In the genomic region with DNA sequence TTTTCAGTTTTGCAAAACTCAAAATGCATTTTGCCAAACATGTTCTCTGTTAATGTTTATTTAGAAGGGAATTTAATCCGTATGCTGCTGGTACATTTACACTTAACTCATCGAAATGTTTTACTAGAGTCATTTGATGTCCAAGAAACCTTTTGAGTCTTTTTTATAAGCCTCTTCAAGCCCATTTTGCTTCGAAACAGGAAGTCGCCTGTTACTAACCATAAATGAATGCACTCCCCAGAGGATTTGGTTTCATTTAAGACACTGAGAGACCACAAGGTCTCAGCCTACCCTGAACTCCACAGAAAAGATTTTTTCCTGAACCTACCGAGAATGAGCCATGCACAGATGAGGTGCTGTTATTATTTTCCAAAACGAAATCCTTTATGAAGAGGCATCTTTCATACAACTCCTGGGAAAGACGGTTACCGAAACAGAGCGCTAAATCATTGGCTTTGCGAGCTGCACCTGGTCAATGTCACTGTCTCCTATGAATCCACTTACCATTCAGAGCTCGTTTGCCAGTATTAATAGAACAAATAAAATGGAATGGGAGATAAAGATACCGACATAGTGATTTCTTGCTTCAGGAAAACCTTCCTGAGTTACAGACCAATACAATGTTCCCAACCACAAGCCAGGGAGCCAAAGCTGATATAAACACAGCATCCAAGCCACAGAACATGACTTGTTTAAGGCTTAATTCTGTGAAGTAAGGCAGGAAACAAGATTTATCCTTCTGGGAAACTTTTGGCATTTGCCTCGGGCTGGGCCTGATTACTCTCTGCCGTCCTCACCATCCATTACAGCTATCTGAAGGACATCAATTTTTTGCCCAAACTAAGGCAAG, we compare ENCODE assay signal across 1 cellular context.
A peak's percentile ranks its signal among the peaks of the same experiment; 100 is the strongest.
TF ChIP-seq lines count a peak whose summit lies in the region.

No MANE protein-coding gene starts in this region.

TF ChIP-seq in HEK293, 187 proteins besides CTCF, POLR2A, EP300 and RAD21 (continued from another document and continues in another):
- TF ChIP-seq, protein P1, sequence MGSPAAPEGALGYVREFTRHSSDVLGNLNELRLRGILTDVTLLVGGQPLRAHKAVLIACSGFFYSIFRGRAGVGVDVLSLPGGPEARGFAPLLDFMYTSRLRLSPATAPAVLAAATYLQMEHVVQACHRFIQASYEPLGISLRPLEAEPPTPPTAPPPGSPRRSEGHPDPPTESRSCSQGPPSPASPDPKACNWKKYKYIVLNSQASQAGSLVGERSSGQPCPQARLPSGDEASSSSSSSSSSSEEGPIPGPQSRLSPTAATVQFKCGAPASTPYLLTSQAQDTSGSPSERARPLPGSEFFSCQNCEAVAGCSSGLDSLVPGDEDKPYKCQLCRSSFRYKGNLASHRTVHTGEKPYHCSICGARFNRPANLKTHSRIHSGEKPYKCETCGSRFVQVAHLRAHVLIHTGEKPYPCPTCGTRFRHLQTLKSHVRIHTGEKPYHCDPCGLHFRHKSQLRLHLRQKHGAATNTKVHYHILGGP (tag by site-specific recombination; IDR thresholded peaks at IDR 0.05) = peak; percentile 53; the same call in 1 of the 2 replicates
- TF ChIP-seq ZNF140 (tag by site-specific recombination; IDR thresholded peaks at IDR 0.05) = no peak
- TF ChIP-seq, protein P2, sequence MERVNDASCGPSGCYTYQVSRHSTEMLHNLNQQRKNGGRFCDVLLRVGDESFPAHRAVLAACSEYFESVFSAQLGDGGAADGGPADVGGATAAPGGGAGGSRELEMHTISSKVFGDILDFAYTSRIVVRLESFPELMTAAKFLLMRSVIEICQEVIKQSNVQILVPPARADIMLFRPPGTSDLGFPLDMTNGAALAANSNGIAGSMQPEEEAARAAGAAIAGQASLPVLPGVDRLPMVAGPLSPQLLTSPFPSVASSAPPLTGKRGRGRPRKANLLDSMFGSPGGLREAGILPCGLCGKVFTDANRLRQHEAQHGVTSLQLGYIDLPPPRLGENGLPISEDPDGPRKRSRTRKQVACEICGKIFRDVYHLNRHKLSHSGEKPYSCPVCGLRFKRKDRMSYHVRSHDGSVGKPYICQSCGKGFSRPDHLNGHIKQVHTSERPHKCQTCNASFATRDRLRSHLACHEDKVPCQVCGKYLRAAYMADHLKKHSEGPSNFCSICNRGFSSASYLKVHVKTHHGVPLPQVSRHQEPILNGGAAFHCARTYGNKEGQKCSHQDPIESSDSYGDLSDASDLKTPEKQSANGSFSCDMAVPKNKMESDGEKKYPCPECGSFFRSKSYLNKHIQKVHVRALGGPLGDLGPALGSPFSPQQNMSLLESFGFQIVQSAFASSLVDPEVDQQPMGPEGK (tag by site-specific recombination; IDR thresholded peaks at IDR 0.05) = no peak
- TF ChIP-seq ZNF391 (tag by site-specific recombination; IDR thresholded peaks at IDR 0.05; ENCODE audit: borderline replicate concordance, low read depth) = no peak
- TF ChIP-seq ZNF768 (tag by site-specific recombination; IDR thresholded peaks at IDR 0.05) = no peak
- no peak for TF ChIP-seq ZNF830 (tag by site-specific recombination; IDR thresholded peaks at IDR 0.05; ENCODE audit: low read depth)
- TF ChIP-seq ZNF335 (tag by site-specific recombination; conservative IDR thresholded peaks at IDR 0.05) = no peak
- TF ChIP-seq, protein P3, sequence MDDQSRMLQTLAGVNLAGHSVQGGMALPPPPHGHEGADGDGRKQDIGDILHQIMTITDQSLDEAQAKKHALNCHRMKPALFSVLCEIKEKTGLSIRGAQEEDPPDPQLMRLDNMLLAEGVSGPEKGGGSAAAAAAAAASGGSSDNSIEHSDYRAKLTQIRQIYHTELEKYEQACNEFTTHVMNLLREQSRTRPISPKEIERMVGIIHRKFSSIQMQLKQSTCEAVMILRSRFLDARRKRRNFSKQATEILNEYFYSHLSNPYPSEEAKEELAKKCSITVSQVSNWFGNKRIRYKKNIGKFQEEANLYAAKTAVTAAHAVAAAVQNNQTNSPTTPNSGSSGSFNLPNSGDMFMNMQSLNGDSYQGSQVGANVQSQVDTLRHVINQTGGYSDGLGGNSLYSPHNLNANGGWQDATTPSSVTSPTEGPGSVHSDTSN (CRISPR knock-in tag; IDR thresholded peaks at IDR 0.05) = no peak
- TF ChIP-seq ZNF394 (tag by site-specific recombination; IDR thresholded peaks at IDR 0.05; ENCODE audit: borderline replicate concordance) = no peak
- TF ChIP-seq PRDM1 (tag by site-specific recombination; IDR thresholded peaks at IDR 0.05) = no peak
- TF ChIP-seq ZNF843 (tag by site-specific recombination; IDR thresholded peaks at IDR 0.05) = peak; percentile 72
- TF ChIP-seq ZNF292 (tag by site-specific recombination; IDR thresholded peaks at IDR 0.05; ENCODE audit: borderline replicate concordance, low read depth) = no peak
- no peak for TF ChIP-seq ZNF24 (tag by site-specific recombination; IDR thresholded peaks at IDR 0.05)
- TF ChIP-seq ZBTB48 (tag by site-specific recombination; IDR thresholded peaks at IDR 0.05) = no peak
- TF ChIP-seq, protein P4, sequence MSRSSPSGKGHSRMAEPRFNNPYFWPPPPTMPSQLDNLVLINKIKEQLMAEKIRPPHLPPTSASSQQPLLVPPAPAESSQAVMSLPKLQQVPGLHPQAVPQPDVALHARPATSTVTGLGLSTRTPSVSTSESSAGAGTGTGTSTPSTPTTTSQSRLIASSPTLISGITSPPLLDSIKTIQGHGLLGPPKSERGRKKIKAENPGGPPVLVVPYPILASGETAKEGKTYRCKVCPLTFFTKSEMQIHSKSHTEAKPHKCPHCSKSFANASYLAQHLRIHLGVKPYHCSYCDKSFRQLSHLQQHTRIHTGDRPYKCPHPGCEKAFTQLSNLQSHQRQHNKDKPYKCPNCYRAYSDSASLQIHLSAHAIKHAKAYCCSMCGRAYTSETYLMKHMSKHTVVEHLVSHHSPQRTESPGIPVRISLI (tag by site-specific recombination; IDR thresholded peaks at IDR 0.05) = no peak
- TF ChIP-seq, protein P5, sequence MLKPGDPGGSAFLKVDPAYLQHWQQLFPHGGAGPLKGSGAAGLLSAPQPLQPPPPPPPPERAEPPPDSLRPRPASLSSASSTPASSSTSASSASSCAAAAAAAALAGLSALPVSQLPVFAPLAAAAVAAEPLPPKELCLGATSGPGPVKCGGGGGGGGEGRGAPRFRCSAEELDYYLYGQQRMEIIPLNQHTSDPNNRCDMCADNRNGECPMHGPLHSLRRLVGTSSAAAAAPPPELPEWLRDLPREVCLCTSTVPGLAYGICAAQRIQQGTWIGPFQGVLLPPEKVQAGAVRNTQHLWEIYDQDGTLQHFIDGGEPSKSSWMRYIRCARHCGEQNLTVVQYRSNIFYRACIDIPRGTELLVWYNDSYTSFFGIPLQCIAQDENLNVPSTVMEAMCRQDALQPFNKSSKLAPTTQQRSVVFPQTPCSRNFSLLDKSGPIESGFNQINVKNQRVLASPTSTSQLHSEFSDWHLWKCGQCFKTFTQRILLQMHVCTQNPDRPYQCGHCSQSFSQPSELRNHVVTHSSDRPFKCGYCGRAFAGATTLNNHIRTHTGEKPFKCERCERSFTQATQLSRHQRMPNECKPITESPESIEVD (tag by site-specific recombination; IDR thresholded peaks at IDR 0.05) = peak; percentile 79
- TF ChIP-seq, protein P6, sequence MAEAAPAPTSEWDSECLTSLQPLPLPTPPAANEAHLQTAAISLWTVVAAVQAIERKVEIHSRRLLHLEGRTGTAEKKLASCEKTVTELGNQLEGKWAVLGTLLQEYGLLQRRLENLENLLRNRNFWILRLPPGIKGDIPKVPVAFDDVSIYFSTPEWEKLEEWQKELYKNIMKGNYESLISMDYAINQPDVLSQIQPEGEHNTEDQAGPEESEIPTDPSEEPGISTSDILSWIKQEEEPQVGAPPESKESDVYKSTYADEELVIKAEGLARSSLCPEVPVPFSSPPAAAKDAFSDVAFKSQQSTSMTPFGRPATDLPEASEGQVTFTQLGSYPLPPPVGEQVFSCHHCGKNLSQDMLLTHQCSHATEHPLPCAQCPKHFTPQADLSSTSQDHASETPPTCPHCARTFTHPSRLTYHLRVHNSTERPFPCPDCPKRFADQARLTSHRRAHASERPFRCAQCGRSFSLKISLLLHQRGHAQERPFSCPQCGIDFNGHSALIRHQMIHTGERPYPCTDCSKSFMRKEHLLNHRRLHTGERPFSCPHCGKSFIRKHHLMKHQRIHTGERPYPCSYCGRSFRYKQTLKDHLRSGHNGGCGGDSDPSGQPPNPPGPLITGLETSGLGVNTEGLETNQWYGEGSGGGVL (tag by site-specific recombination; IDR thresholded peaks at IDR 0.05) = no peak
- TF ChIP-seq, protein P7, sequence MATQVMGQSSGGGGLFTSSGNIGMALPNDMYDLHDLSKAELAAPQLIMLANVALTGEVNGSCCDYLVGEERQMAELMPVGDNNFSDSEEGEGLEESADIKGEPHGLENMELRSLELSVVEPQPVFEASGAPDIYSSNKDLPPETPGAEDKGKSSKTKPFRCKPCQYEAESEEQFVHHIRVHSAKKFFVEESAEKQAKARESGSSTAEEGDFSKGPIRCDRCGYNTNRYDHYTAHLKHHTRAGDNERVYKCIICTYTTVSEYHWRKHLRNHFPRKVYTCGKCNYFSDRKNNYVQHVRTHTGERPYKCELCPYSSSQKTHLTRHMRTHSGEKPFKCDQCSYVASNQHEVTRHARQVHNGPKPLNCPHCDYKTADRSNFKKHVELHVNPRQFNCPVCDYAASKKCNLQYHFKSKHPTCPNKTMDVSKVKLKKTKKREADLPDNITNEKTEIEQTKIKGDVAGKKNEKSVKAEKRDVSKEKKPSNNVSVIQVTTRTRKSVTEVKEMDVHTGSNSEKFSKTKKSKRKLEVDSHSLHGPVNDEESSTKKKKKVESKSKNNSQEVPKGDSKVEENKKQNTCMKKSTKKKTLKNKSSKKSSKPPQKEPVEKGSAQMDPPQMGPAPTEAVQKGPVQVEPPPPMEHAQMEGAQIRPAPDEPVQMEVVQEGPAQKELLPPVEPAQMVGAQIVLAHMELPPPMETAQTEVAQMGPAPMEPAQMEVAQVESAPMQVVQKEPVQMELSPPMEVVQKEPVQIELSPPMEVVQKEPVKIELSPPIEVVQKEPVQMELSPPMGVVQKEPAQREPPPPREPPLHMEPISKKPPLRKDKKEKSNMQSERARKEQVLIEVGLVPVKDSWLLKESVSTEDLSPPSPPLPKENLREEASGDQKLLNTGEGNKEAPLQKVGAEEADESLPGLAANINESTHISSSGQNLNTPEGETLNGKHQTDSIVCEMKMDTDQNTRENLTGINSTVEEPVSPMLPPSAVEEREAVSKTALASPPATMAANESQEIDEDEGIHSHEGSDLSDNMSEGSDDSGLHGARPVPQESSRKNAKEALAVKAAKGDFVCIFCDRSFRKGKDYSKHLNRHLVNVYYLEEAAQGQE (tag by site-specific recombination; IDR thresholded peaks at IDR 0.05) = no peak
- no peak for TF ChIP-seq HOXD13 (CRISPR knock-in tag; IDR thresholded peaks at IDR 0.05; ENCODE audit: borderline replicate concordance)
- TF ChIP-seq OSR2 (tag by site-specific recombination; IDR thresholded peaks at IDR 0.05) = peak; percentile 60; the same call in 1 of the 2 replicates
- TF ChIP-seq, protein P8, sequence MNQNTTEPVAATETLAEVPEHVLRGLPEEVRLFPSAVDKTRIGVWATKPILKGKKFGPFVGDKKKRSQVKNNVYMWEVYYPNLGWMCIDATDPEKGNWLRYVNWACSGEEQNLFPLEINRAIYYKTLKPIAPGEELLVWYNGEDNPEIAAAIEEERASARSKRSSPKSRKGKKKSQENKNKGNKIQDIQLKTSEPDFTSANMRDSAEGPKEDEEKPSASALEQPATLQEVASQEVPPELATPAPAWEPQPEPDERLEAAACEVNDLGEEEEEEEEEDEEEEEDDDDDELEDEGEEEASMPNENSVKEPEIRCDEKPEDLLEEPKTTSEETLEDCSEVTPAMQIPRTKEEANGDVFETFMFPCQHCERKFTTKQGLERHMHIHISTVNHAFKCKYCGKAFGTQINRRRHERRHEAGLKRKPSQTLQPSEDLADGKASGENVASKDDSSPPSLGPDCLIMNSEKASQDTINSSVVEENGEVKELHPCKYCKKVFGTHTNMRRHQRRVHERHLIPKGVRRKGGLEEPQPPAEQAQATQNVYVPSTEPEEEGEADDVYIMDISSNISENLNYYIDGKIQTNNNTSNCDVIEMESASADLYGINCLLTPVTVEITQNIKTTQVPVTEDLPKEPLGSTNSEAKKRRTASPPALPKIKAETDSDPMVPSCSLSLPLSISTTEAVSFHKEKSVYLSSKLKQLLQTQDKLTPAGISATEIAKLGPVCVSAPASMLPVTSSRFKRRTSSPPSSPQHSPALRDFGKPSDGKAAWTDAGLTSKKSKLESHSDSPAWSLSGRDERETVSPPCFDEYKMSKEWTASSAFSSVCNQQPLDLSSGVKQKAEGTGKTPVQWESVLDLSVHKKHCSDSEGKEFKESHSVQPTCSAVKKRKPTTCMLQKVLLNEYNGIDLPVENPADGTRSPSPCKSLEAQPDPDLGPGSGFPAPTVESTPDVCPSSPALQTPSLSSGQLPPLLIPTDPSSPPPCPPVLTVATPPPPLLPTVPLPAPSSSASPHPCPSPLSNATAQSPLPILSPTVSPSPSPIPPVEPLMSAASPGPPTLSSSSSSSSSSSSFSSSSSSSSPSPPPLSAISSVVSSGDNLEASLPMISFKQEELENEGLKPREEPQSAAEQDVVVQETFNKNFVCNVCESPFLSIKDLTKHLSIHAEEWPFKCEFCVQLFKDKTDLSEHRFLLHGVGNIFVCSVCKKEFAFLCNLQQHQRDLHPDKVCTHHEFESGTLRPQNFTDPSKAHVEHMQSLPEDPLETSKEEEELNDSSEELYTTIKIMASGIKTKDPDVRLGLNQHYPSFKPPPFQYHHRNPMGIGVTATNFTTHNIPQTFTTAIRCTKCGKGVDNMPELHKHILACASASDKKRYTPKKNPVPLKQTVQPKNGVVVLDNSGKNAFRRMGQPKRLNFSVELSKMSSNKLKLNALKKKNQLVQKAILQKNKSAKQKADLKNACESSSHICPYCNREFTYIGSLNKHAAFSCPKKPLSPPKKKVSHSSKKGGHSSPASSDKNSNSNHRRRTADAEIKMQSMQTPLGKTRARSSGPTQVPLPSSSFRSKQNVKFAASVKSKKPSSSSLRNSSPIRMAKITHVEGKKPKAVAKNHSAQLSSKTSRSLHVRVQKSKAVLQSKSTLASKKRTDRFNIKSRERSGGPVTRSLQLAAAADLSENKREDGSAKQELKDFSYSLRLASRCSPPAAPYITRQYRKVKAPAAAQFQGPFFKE (tag by site-specific recombination; IDR thresholded peaks at IDR 0.05; ENCODE audit: borderline replicate concordance) = no peak
- TF ChIP-seq ZNF23 (tag by site-specific recombination; IDR thresholded peaks at IDR 0.05; ENCODE audit: borderline replicate concordance) = no peak
- TF ChIP-seq, protein P9, sequence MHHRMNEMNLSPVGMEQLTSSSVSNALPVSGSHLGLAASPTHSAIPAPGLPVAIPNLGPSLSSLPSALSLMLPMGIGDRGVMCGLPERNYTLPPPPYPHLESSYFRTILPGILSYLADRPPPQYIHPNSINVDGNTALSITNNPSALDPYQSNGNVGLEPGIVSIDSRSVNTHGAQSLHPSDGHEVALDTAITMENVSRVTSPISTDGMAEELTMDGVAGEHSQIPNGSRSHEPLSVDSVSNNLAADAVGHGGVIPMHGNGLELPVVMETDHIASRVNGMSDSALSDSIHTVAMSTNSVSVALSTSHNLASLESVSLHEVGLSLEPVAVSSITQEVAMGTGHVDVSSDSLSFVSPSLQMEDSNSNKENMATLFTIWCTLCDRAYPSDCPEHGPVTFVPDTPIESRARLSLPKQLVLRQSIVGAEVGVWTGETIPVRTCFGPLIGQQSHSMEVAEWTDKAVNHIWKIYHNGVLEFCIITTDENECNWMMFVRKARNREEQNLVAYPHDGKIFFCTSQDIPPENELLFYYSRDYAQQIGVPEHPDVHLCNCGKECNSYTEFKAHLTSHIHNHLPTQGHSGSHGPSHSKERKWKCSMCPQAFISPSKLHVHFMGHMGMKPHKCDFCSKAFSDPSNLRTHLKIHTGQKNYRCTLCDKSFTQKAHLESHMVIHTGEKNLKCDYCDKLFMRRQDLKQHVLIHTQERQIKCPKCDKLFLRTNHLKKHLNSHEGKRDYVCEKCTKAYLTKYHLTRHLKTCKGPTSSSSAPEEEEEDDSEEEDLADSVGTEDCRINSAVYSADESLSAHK (tag by site-specific recombination; IDR thresholded peaks at IDR 0.05) = peak; percentile 74
- no peak for TF ChIP-seq TCF7L2 (IDR thresholded peaks at IDR 0.05; ENCODE audit: borderline replicate concordance, low read depth, low read length)
